8 cellular contexts compared by ENCODE assay signal in the genomic region with DNA sequence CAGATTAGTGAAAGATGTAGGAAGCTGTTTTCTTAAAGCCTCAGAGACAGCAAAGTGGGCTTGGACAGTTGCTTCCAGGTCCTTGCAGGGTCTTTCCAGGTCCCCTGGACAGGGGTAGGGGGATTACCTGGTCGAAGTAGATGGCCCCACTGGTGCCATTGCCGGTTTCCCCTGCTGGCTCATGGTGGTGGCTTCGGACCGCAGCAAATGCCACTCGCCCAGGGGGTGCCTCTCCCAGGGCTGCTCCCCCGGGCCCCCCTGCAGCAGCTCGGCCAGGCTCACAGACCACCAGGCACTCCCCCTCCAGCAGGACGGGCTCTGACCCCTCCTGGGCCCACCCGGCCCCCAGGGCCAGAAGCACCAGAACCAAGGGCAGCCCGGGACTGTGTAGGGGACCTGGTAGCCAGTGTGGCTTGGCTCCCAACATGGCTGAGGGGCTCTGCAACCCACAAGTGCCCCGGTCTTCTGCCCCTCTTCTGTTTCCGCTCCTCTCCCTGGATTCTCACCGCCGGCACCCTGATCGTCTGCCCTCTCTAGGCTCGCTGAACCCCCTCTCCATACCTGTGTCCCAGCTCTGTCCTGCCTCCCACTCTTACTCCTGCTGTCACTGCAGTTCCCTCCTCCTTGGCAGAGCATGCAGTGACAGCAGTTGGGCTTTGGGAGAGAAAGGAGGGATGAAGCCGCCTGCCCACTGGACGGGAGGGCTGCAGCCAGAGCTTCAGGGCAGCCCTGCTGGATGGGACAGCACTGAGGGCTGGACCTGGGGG. TPM values are rescaled to one million over a fixed set of nuclear protein-coding genes. Genes with fewer than 3 reads are reported as not detected.
DNase-seq lines count a peak whose midpoint lies in the region; ATAC-seq and TF ChIP-seq lines count a peak whose summit lies in the region.

No MANE protein-coding gene starts in this region.

- H3K4me1 ChIP-seq in gastrocnemius medialis, result peaks cover 18 to 22% of the 10 kb centered on the region in 2 donors

- H3K4me3 ChIP-seq in H7 (ENCODE audit: insufficient read depth, low read depth, low read length), result no peak overlapping the region; the same call in 1 of the 2 replicates
- H3K4me3 ChIP-seq in WERI-Rb-1 (ENCODE audit: low read depth, low read length), result peak overlapping the region; percentile 56
- peak overlapping the region; percentile 54 for H3K4me3 ChIP-seq in fibroblast of the aortic adventitia (ENCODE audit: low read depth, low read length)
- H3K4me3 ChIP-seq in gastrocnemius medialis, result peak overlapping the region; percentile 61 to 81 (median 69)

- H3K9me3 ChIP-seq in WERI-Rb-1 (ENCODE audit: severe bottlenecking), result no peaks in the 10 kb centered on the region
- H3K9me3 ChIP-seq in gastrocnemius medialis, result no peaks in the 10 kb centered on the region

- H3K27me3 ChIP-seq in H7 (ENCODE audit: control insufficient read depth, insufficient read depth, low read length), result peaks cover 13% of the 10 kb centered on the region
- H3K27me3 ChIP-seq in WERI-Rb-1 (ENCODE audit: insufficient read depth, low read depth, severe bottlenecking), result no peaks in the 10 kb centered on the region
- H3K27me3 ChIP-seq in gastrocnemius medialis, result no peaks in the 10 kb centered on the region

- H3K27ac ChIP-seq in WERI-Rb-1 (peak overlapping the region; percentile 91), gastrocnemius medialis (peak overlapping the region; percentile 85 to 90 (median 86))

- peaks cover 1% of the 10 kb centered on the region for H3K36me3 ChIP-seq in H7 (replicated peaks; ENCODE audit: control insufficient read depth, insufficient read depth, low read length)
- peaks cover 17% of the 10 kb centered on the region for H3K36me3 ChIP-seq in WERI-Rb-1
- peaks cover 0 to 17% of the 10 kb centered on the region in 2 donors for H3K36me3 ChIP-seq in gastrocnemius medialis

- TF ChIP-seq CTCF in WERI-Rb-1 (IDR thresholded peaks at IDR 0.05; ENCODE audit: low read depth, low read length) (no peak), fibroblast of the aortic adventitia (IDR thresholded peaks at IDR 0.05; ENCODE audit: insufficient read depth, low read length) (no peak), gastrocnemius medialis (IDR thresholded peaks at IDR 0.05 in 4 of 5, conservative IDR thresholded peaks at IDR 0.05 in 1 of 5) (no peak)

- no peak for TF ChIP-seq POLR2A in gastrocnemius medialis (IDR thresholded peaks at IDR 0.05)

- no peak for ATAC-seq in gastrocnemius medialis

- DNase-seq in H7 (peak; percentile 68), WERI-Rb-1 (no peak), fibroblast of the aortic adventitia (ENCODE audit: low read depth) (no peak), gastrocnemius medialis (no peak), NCI-H2107 (lab: John Stamatoyannopoulos, UW) (no peak), GF-D8 (lab: John Stamatoyannopoulos, UW) (no peak), SIG-M5 (lab: John Stamatoyannopoulos, UW) (no peak)
- no peak for DNase-seq in stimulated activated CD4-positive, alpha-beta T cell treated with anti-CD3 and anti-CD28 coated beads, Interleukin-2, amount 100 ng/mL, for 48 hours

- in situ Hi-C loops in gastrocnemius medialis (cut with MboI; ENCODE audit: low sequenced_read_pairs in 4 of 4), result loop anchor here in 2 of 4 donors (25.0 kb wide), 2 partner anchors 192 to 1117 kb away; a partner anchor contains a TSS

- intact Hi-C loops in gastrocnemius medialis (cut with DNase I; ENCODE audit: low total_unique reads), result loop anchor here (2.0 kb wide), 1 partner anchor 14 kb away; a partner anchor contains a TSS

RNA-seq across cellular contexts. Expression of a gene that starts 0.7 kb away (rescaled TPM):
- 0.24 and 1.5 TPM in 2 replicates for total RNA-seq in H7 (2014; rRNA removed; shearing (Covaris generic))
- total RNA-seq in fibroblast of the aortic adventitia (ENCODE audit: low replicate concordance) (5.9 and 6.2 TPM in 2 replicates), gastrocnemius medialis (under 1 TPM in 3 of 4 donors, not detected in 1; 0.16 to 0.36 (median 0.24) TPM)

RNA-seq across cellular contexts. Expression of a gene that starts 0.9 kb away (rescaled TPM):
- total RNA-seq in H7 (2014; rRNA removed; shearing (Covaris generic)), result 24.8 and 27.4 TPM in 2 replicates
- 37.1 and 39.8 TPM in 2 replicates for total RNA-seq in fibroblast of the aortic adventitia (ENCODE audit: low replicate concordance)
- total RNA-seq in gastrocnemius medialis, result 10 to 100 TPM; 35.1 to 50.5 (median 44.7) TPM

RNA-seq across cellular contexts. Expression of a gene that starts 13.8 kb away (rescaled TPM):
- 23.5 and 26.7 TPM in 2 replicates for total RNA-seq in H7 (2014; rRNA removed; shearing (Covaris generic))
- total RNA-seq in fibroblast of the aortic adventitia (ENCODE audit: low replicate concordance) (12.6 and 13.7 TPM in 2 replicates), gastrocnemius medialis (10 to 100 TPM; 21.7 to 51.4 (median 38.3) TPM)

RNA-seq across cellular contexts. Expression of a gene that starts 30.0 kb away (rescaled TPM):
- 3.6 and 6.1 TPM in 2 replicates for total RNA-seq in H7 (2014; rRNA removed; shearing (Covaris generic))
- total RNA-seq in fibroblast of the aortic adventitia (ENCODE audit: low replicate concordance) (14.1 and 45.1 TPM in 2 replicates), gastrocnemius medialis (1 to 10 TPM in 3 of 4 donors, under 1 TPM in 1; 0.87 to 3.7 (median 2.1) TPM)
